9 cellular contexts compared by ENCODE assay signal in the genomic region with DNA sequence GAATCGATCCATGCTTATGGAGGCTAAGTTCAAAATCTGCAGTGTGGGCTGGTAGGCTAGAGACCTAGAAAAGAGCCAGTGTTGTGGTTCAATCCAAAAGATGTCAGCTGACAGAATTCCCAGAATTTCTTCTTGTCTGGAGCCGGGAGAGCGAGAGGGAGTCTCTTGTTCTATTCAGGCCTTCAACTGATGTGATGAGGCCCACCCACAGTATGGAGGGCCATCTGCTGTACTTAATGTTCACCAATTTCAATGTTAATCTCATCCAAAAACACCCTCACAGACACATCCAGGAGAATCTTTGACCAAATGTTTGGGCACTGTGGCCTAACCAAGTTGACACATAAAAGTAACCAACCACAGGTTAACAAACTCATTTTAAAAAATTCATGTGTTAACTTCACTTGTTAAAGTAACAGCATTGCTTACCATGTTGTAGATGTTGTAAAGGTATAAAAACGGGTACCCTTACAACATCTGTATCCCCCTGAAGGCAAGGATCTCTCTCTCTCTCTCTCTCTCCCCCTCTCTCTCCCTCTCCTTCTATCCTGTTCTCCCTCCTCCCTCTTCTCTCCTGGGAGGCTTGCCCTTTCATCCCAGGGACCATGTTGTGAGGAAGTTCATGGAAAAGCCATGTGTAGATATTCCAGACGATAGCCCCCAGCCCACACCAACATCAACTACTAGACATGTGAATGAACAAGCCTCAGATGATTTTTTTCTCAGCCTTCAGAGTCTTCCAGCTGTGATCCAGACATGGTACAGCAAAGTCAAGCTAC.
DNase-seq lines count a peak whose midpoint lies in the region; ATAC-seq and TF ChIP-seq lines count a peak whose summit lies in the region.
"Had no signal": no experiment of that assay in that cellular context is flagged by ENCODE, and none has a peak within 500 bp of the region (broad histone marks: within the 10 kb centered on the region; RNA-seq: fewer than 3 reads in every experiment).

No MANE protein-coding gene starts in this region.

- H3K4me3 Mint-ChIP-seq in activated CD8-positive, alpha-beta T cell treated with anti-CD3 and anti-CD28 coated beads for 36 hours, result peak overlapping the region; percentile 66

- no peak for DNase-seq in activated CD8-positive, alpha-beta T cell treated with anti-CD3 and anti-CD28 coated beads for 36 hours
- DNase-seq in left lung, result no peak
- DNase-seq in dermis blood vessel endothelial cell, result no peak
- DNase-seq in stimulated activated CD4-positive, alpha-beta T cell treated with anti-CD3 and anti-CD28 coated beads, Interleukin-4, amount 100 ng/mL, for 1 hour, result no peak
- DNase-seq: activated CD4-positive, alpha-beta T cell treated with anti-CD3 and anti-CD28 coated beads for 1 hour; NCI-H187 treated with DMSO at 0.1 percent for 48 hours had no signal

- no peak for TF ChIP-seq CTCF in activated CD8-positive, alpha-beta T cell treated with anti-CD3 and anti-CD28 coated beads for 36 hours (IDR thresholded peaks at IDR 0.05)
- no peak for TF ChIP-seq CTCF in left lung (IDR thresholded peaks at IDR 0.05)

- H3K36me3 ChIP-seq in HUES48 (ENCODE audit: control insufficient read depth, insufficient read depth, low read length), result no peaks in the 10 kb centered on the region
- no peaks in the 10 kb centered on the region for H3K36me3 ChIP-seq in left lung
- no peaks in the 10 kb centered on the region for H3K36me3 ChIP-seq in subcutaneous abdominal adipose tissue (ENCODE audit: control insufficient read depth in 5 of 5, insufficient read depth in 5 of 5, low read length in 5 of 5)

- H3K9ac ChIP-seq in HUES48 (ENCODE audit: low read depth, low read length) (no peak overlapping the region), subcutaneous abdominal adipose tissue (ENCODE audit: low read length in 5 of 5) (peak overlapping the region in 1 of 5 donors; percentile 8)

- POLR2A ChIA-PET in activated CD8-positive, alpha-beta T cell treated with anti-CD3 and anti-CD28 coated beads for 36 hours (lab: Charles Lee), result interaction anchor here (0.6 to 6.5 kb wide), 12 partner anchors 9 to 66 kb away, joined by 3 to 116 read pairs (median 8); a partner anchor contains a TSS

- H3K27ac Mint-ChIP-seq in activated CD8-positive, alpha-beta T cell treated with anti-CD3 and anti-CD28 coated beads for 36 hours, result peak overlapping the region; percentile 95

- CTCF ChIA-PET in activated CD8-positive, alpha-beta T cell treated with anti-CD3 and anti-CD28 coated beads for 36 hours (lab: Charles Lee), result interaction anchor here (1.4 to 3.1 kb wide), 5 partner anchors 13 to 74 kb away, joined by 3 to 33 read pairs (median 5); no protein-coding TSS in a partner anchor

- peaks cover 50% of the 10 kb centered on the region for H3K4me1 Mint-ChIP-seq in activated CD8-positive, alpha-beta T cell treated with anti-CD3 and anti-CD28 coated beads for 36 hours (ENCODE audit: low read depth)

- no peaks in the 10 kb centered on the region for H3K27me3 Mint-ChIP-seq in activated CD8-positive, alpha-beta T cell treated with anti-CD3 and anti-CD28 coated beads for 36 hours

- intact Hi-C loops in activated CD8-positive, alpha-beta T cell treated with anti-CD3 and anti-CD28 coated beads for 36 hours (cut with micrococcal nuclease), result loop anchor here (2.0 to 5.0 kb wide), 3 partner anchors 13 to 69 kb away; a partner anchor contains a TSS
- intact Hi-C loops in left lung (cut with DNase I), result no loop called here

- H3K4me1 ChIP-seq in HUES48 (ENCODE audit: control insufficient read depth, insufficient read depth, low read length) (peaks cover 33% of the 10 kb centered on the region), left lung (peaks cover 26 to 33% of the 10 kb centered on the region in 2 donors), subcutaneous abdominal adipose tissue (ENCODE audit: control insufficient read depth in 5 of 5, insufficient read depth in 5 of 5, low read length in 5 of 5) (peaks cover 3 to 33% (median 30%) of the 10 kb centered on the region in 5 donors)

- no peaks in the 10 kb centered on the region for H3K9me3 ChIP-seq in HUES48 (ENCODE audit: control insufficient read depth, insufficient read depth, low read length)
- no peaks in the 10 kb centered on the region for H3K9me3 ChIP-seq in left lung
- no peaks in the 10 kb centered on the region for H3K9me3 ChIP-seq in subcutaneous abdominal adipose tissue (ENCODE audit: control insufficient read depth in 5 of 5, low read length in 5 of 5)

- no peaks in the 10 kb centered on the region for H3K36me3 Mint-ChIP-seq in activated CD8-positive, alpha-beta T cell treated with anti-CD3 and anti-CD28 coated beads for 36 hours (ENCODE audit: low read depth)

- ATAC-seq in activated CD8-positive, alpha-beta T cell treated with anti-CD3 and anti-CD28 coated beads for 36 hours, result no peak
- ATAC-seq in left lung (no peak), GM18909 (IDR thresholded peaks at IDR 0.05; ENCODE audit: poor library complexity, unreplicated experiment) (no peak)

- H3K27me3 ChIP-seq in HUES48 (ENCODE audit: control insufficient read depth, insufficient read depth, low read length) (no peaks in the 10 kb centered on the region), left lung (no peaks in the 10 kb centered on the region), subcutaneous abdominal adipose tissue (ENCODE audit: control insufficient read depth in 5 of 5, insufficient read depth in 4 of 5, low read length in 5 of 5) (no peaks in the 10 kb centered on the region)

- H3K9me3 Mint-ChIP-seq in activated CD8-positive, alpha-beta T cell treated with anti-CD3 and anti-CD28 coated beads for 36 hours, result no peaks in the 10 kb centered on the region

- H3K4me3 ChIP-seq in HUES48 (ENCODE audit: low read depth, low read length) (no peak overlapping the region), left lung (no peak overlapping the region), subcutaneous abdominal adipose tissue (ENCODE audit: low read depth in 1 of 5, low read length in 5 of 5) (no peak overlapping the region)

- peak overlapping the region; percentile 99 for H3K27ac ChIP-seq in HUES48 (ENCODE audit: low read depth, low read length)
- peak overlapping the region; percentile 86 to 95 for H3K27ac ChIP-seq in left lung
- peak overlapping the region; percentile 93 for H3K27ac ChIP-seq in subcutaneous abdominal adipose tissue (ENCODE audit: low read depth, low read length)
